Comparison of ENCODE assay signal across 8 cellular contexts in genomic region chr10:101062231-101063161, GRCh38. TPM values are rescaled to one million over a fixed set of nuclear protein-coding genes. Genes with fewer than 3 reads are reported as not detected.
DNase-seq lines count a peak whose midpoint lies in the region; ATAC-seq, FAIRE-seq and TF ChIP-seq lines count a peak whose summit lies in the region.

No MANE protein-coding gene starts in this region.

- DNase-seq in NCI-H82 (lab: John Stamatoyannopoulos, UW) (peak; percentile 81), foreskin fibroblast (peak; percentile 46 to 79), pancreas (peak; percentile 49 to 87 (median 70)), NAMALWA (ENCODE audit: low spot score) (no peak)
- peak; percentile 73 to 75 for DNase-seq in activated T-cell treated with anti-CD3 and anti-CD28 coated beads, Interleukin-2, amount 50 U/mL, for 72 hours

- no peak overlapping the region for H3K27ac Mint-ChIP-seq in activated T-cell treated with anti-CD3 and anti-CD28 coated beads, Interleukin-2, amount 50 U/mL, for 72 hours

- H3K36me3 ChIP-seq in BLaER1 treated with 17β-estradiol and CSF1 and Interleukin-3, amounts not matched to agents 10 nM and 100 nM = peaks cover 0 to 2% (median 0%) of the 10 kb centered on the region in 11 experiments; a peak in 2 of 22 replicates
- no peaks in the 10 kb centered on the region for H3K36me3 ChIP-seq in pancreas

- H3K9ac ChIP-seq in BLaER1 treated with 17β-estradiol and CSF1 and Interleukin-3, amounts not matched to agents 10 nM and 100 nM = peak overlapping the region; percentile 92 to 99 (median 97)

- H3K4me3 ChIP-seq in BLaER1 treated with 17β-estradiol and CSF1 and Interleukin-3, amounts not matched to agents 10 nM and 100 nM = peak overlapping the region; percentile 62 to 79 (median 76)
- H3K4me3 ChIP-seq in foreskin fibroblast (ENCODE audit: low read depth in 1 of 2, low read length in 2 of 2) = peak overlapping the region; percentile 62 to 92
- peak overlapping the region in 2 of 4 donors; percentile 22 to 40 for H3K4me3 ChIP-seq in pancreas

- ATAC-seq in GM21786 (IDR thresholded peaks at IDR 0.05; ENCODE audit: unreplicated experiment) (peak; percentile 23), pancreas (peak; percentile 19 to 41 (median 22)), HG02623 (IDR thresholded peaks at IDR 0.05; ENCODE audit: unreplicated experiment) (no peak)
- peak; percentile 53 to 60 for ATAC-seq in activated T-cell treated with anti-CD3 and anti-CD28 coated beads, Interleukin-2, amount 50 U/mL, for 72 hours (replicated peaks in 1 of 2)

- peaks cover 41% of the 10 kb centered on the region for H3K27me3 Mint-ChIP-seq in activated T-cell treated with anti-CD3 and anti-CD28 coated beads, Interleukin-2, amount 50 U/mL, for 72 hours (ENCODE audit: low read depth)

- H3K9me3 ChIP-seq in BLaER1 treated with 17β-estradiol and CSF1 and Interleukin-3, amounts not matched to agents 10 nM and 100 nM (replicated peaks in 1 of 11) = no peaks in the 10 kb centered on the region
- H3K9me3 ChIP-seq in pancreas = no peaks in the 10 kb centered on the region

- H3K4me2 ChIP-seq in BLaER1 treated with 17β-estradiol and CSF1 and Interleukin-3, amounts not matched to agents 10 nM and 100 nM = peak overlapping the region; percentile 96 to 100 (median 98)

- no peaks in the 10 kb centered on the region for H3K36me3 Mint-ChIP-seq in activated T-cell treated with anti-CD3 and anti-CD28 coated beads, Interleukin-2, amount 50 U/mL, for 72 hours (ENCODE audit: insufficient read depth in 2 of 2)

- no peak for FAIRE-seq in pancreas (lab: Jason Lieb, UNC)

- peak; percentile 42 for TF ChIP-seq CTCF in foreskin fibroblast (IDR thresholded peaks at IDR 0.05; ENCODE audit: low read depth, low read length)
- TF ChIP-seq CTCF in pancreas (IDR thresholded peaks at IDR 0.05) = peak in 3 of 4 donors; percentile 32 to 55 (median 46)

- peaks cover 47% of the 10 kb centered on the region for H3K4me1 Mint-ChIP-seq in activated T-cell treated with anti-CD3 and anti-CD28 coated beads, Interleukin-2, amount 50 U/mL, for 72 hours (ENCODE audit: low read depth)

- H3K4me1 ChIP-seq in BLaER1 treated with 17β-estradiol and CSF1 and Interleukin-3, amounts not matched to agents 10 nM and 100 nM = peaks cover 61 to 85% (median 80%) of the 10 kb centered on the region in 10 experiments
- H3K4me1 ChIP-seq in pancreas = peaks cover 4 to 11% (median 6%) of the 10 kb centered on the region in 3 donors

- peak overlapping the region; percentile 72 to 85 for H3K4me3 Mint-ChIP-seq in activated T-cell treated with anti-CD3 and anti-CD28 coated beads, Interleukin-2, amount 50 U/mL, for 72 hours

- no peaks in the 10 kb centered on the region for H3K9me3 Mint-ChIP-seq in activated T-cell treated with anti-CD3 and anti-CD28 coated beads, Interleukin-2, amount 50 U/mL, for 72 hours

- WGBS in pancreas, 2 donors = 8 to 9% methylated on average over 63 to 72 of the region's 72 CpGs

- H3K27ac ChIP-seq in BLaER1 treated with 17β-estradiol and CSF1 and Interleukin-3, amounts not matched to agents 10 nM and 100 nM = peak overlapping the region; percentile 90 to 99 (median 98); a peak in 21 of 22 replicates
- no peak overlapping the region for H3K27ac ChIP-seq in pancreas

- intact Hi-C loops in pancreas (cut with DNase I) = no loop called here

- H3K27me3 ChIP-seq in BLaER1 treated with 17β-estradiol and CSF1 and Interleukin-3, amounts not matched to agents 10 nM and 100 nM = no peaks in the 10 kb centered on the region; a peak in 1 of 22 replicates
- no peaks in the 10 kb centered on the region for H3K27me3 ChIP-seq in pancreas

- H4K20me1 ChIP-seq in BLaER1 treated with 17β-estradiol and CSF1 and Interleukin-3, amounts not matched to agents 10 nM and 100 nM = peaks cover 0 to 14% (median 0%) of the 10 kb centered on the region in 11 experiments; a peak in 1 of 22 replicates

RNA-seq across cellular contexts. Expression of gene KAZALD1, which starts 0.7 kb away (rescaled TPM):
- total RNA-seq in activated T-cell treated with anti-CD3 and anti-CD28 coated beads, Interleukin-2, amount 50 U/mL, for 72 hours = under 1 TPM; 0.49 to 0.53 TPM
- 1 to 10 TPM in 2 of 6 donors, under 1 TPM in 4; 0.19 to 1.5 (median 0.67) TPM for total RNA-seq in pancreas
- polyA plus RNA-seq in pancreas = 1 to 10 TPM; 1.3 to 1.6 TPM

RNA-seq across cellular contexts. Expression of gene SFXN3, which starts 31.5 kb away (rescaled TPM):
- total RNA-seq in activated T-cell treated with anti-CD3 and anti-CD28 coated beads, Interleukin-2, amount 50 U/mL, for 72 hours = 10 to 100 TPM; 23.5 to 24.2 TPM
- 10 to 100 TPM in 5 of 6 donors, 1 to 10 TPM in 1; 8.2 to 33.5 (median 13.8) TPM for total RNA-seq in pancreas
- polyA plus RNA-seq in pancreas = 10 to 100 TPM; 19.2 to 19.3 TPM

RNA-seq across cellular contexts. Expression of gene PDZD7, which starts 31.6 kb away (rescaled TPM):
- total RNA-seq in activated T-cell treated with anti-CD3 and anti-CD28 coated beads, Interleukin-2, amount 50 U/mL, for 72 hours = under 1 TPM; 0.12 to 0.44 TPM
- total RNA-seq in pancreas = under 1 TPM; 0.18 to 0.49 (median 0.27) TPM
- polyA plus RNA-seq in pancreas = under 1 TPM; 0.89 to 0.99 TPM

Comparison
In these comparisons a context has a peak if more than half of its experiments do, and no peak if none do; other contexts are left out.
1. H3K27ac ChIP-seq: peak in BLaER1 treated with 17β-estradiol and CSF1 and Interleukin-3, amounts not matched to agents 10 nM and 100 nM (11 of 11); none in pancreas (0 of 4).